13 cellular contexts compared by ENCODE assay signal in the genomic region with DNA sequence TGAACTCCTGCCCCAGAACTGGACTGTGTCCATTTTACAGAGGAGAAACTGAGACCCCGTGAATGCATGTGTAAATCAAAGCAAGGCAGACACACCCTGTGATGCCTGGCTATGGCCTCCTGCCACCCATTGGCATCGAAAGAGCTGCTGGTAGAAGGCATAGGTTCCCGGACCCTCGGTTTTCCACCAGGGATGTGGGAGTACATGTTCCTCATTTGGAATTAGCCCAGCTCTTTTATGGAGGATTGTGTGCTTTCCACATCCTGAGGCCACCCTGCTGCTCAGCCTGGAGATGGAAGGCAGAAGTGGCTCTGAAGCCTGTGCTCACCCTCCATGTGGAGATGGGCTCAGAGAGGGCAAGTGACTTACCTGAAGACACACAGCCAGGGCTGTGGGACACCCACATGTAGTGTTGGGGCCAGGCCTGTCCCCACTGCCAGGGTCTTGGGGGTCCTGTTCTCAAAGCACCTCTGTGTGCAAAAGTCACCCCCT. TPM values are rescaled to one million over a fixed set of nuclear protein-coding genes. Genes with fewer than 3 reads are reported as not detected.
A peak's percentile ranks its signal among the peaks of the same experiment; 100 is the strongest.
DNase-seq lines count a peak whose midpoint lies in the region; TF ChIP-seq lines count a peak whose summit lies in the region.
"Had no signal": no experiment of that assay in that cellular context is flagged by ENCODE, and none has a peak within 500 bp of the region (broad histone marks: within the 10 kb centered on the region; RNA-seq: fewer than 3 reads in every experiment).

No MANE protein-coding gene starts in this region.

- H3K36me3 ChIP-seq in breast epithelium (no peaks in the 10 kb centered on the region), SU-DHL-6 (ENCODE audit: low read length) (no peaks in the 10 kb centered on the region), uterus (no peaks in the 10 kb centered on the region)
- H3K36me3 ChIP-seq: BE2C, upper lobe of right lung had no signal

- CTCF ChIA-PET in MCF 10A (lab: Yijun Ruan, JAX), result no interaction called here

- peaks cover 17% of the 10 kb centered on the region for H3F3A ChIP-seq in SU-DHL-6 (ENCODE audit: insufficient read depth)

- DNase-seq in MCF 10A (ENCODE audit: unreplicated experiment) (no peak), breast epithelium (ENCODE audit: low spot score in 2 of 2) (no peak), immature natural killer cell (no peak), uterus (peak; percentile 62 to 67), HK-2 (ENCODE audit: unreplicated experiment) (no peak)
- DNase-seq in stimulated activated CD4-positive, alpha-beta T cell treated with anti-CD3 and anti-CD28 coated beads, Interleukin-15, amount 100 ng/mL, for 24 hours, result no peak
- DNase-seq in stimulated activated CD4-positive, alpha-beta T cell treated with anti-CD3 and anti-CD28 coated beads, Interleukin-4, amount 100 ng/mL, for 24 hours, result no peak
- DNase-seq: BE2C, NCI-H2029 treated with DMSO at 0.1 percent for 48 hours, right cardiac atrium, upper lobe of right lung had no signal

- no peak overlapping the region for H2AFZ ChIP-seq in SU-DHL-6 (ENCODE audit: low read depth, low read length, severe bottlenecking)

- H3K4me1 ChIP-seq in breast epithelium (peaks cover 4 to 5% of the 10 kb centered on the region in 2 donors), uterus (peaks cover 6 to 24% of the 10 kb centered on the region in 2 donors)
- H3K4me1 ChIP-seq: BE2C had no signal

- intact Hi-C loops in MCF 10A (cut with micrococcal nuclease) (no loop called here), breast epithelium (cut with DNase I; ENCODE audit: low total_unique reads) (loop anchor here (10.0 kb wide), 1 partner anchor 1657 kb away; no protein-coding TSS in a partner anchor), uterus (cut with DNase I; ENCODE audit: low total_unique reads) (no loop called here)

- H3K27me3 ChIP-seq in breast epithelium, result no peaks in the 10 kb centered on the region
- H3K27me3 ChIP-seq in SU-DHL-6 (ENCODE audit: low read length), result no peaks in the 10 kb centered on the region
- H3K27me3 ChIP-seq in uterus, result no peaks in the 10 kb centered on the region
- H3K27me3 ChIP-seq: BE2C, upper lobe of right lung had no signal

- H3K9ac ChIP-seq in SU-DHL-6 (ENCODE audit: low read length), result no peak overlapping the region

- no peak for TF ChIP-seq CTCF in MCF 10A (IDR thresholded peaks at IDR 0.05; ENCODE audit: unreplicated experiment)
- no peak for TF ChIP-seq CTCF in breast epithelium (IDR thresholded peaks at IDR 0.05)
- no peak for TF ChIP-seq CTCF in SU-DHL-6 (IDR thresholded peaks at IDR 0.05; ENCODE audit: insufficient read depth, low read length, poor library complexity, severe bottlenecking)
- TF ChIP-seq CTCF in uterus (IDR thresholded peaks at IDR 0.05), result no peak

- no peak overlapping the region for H3K4me3 Mint-ChIP-seq in MCF 10A (ENCODE audit: unreplicated experiment)
- peak overlapping the region in 3 of 5 donors; percentile 6 to 60 (median 30) for H3K4me3 Mint-ChIP-seq in immature natural killer cell

- H3K9me3 ChIP-seq in breast epithelium (no peaks in the 10 kb centered on the region), SU-DHL-6 (ENCODE audit: insufficient read depth, low read length) (no peaks in the 10 kb centered on the region), uterus (no peaks in the 10 kb centered on the region)
- H3K9me3 ChIP-seq: BE2C, mucosa of descending colon, upper lobe of right lung had no signal

- H3K4me3 ChIP-seq in breast epithelium (no peak overlapping the region), SU-DHL-6 (ENCODE audit: insufficient read depth, low read length, poor library complexity, severe bottlenecking) (no peak overlapping the region), uterus (no peak overlapping the region)
- H3K4me3 ChIP-seq: mucosa of descending colon, upper lobe of right lung had no signal

- no peak overlapping the region for H3K4me2 ChIP-seq in SU-DHL-6 (ENCODE audit: low read depth, low read length, poor library complexity, severe bottlenecking)

- peak overlapping the region in 1 of 2 donors; percentile 43 for H3K27ac ChIP-seq in breast epithelium
- H3K27ac ChIP-seq in SU-DHL-6 (ENCODE audit: low read depth, low read length), result peak overlapping the region; percentile 47
- peak overlapping the region; percentile 82 to 95 for H3K27ac ChIP-seq in uterus
- H3K27ac ChIP-seq: upper lobe of right lung had no signal

- H4K20me1 ChIP-seq in SU-DHL-6 (ENCODE audit: low read depth, low read length), result no peaks in the 10 kb centered on the region

- no peak for TF ChIP-seq POLR2A in breast epithelium (IDR thresholded peaks at IDR 0.05)
- TF ChIP-seq POLR2A in uterus (IDR thresholded peaks at IDR 0.05), result no peak

- peaks cover 9% of the 10 kb centered on the region for H3K4me1 Mint-ChIP-seq in MCF 10A (ENCODE audit: insufficient read depth, unreplicated experiment)
- H3K4me1 Mint-ChIP-seq in immature natural killer cell, result peaks cover 78 to 83% of the 10 kb centered on the region in 2 donors

- no peaks in the 10 kb centered on the region for H3K9me2 ChIP-seq in SU-DHL-6 (replicated peaks; ENCODE audit: insufficient read depth, low read length)

- H3K36me3 Mint-ChIP-seq in MCF 10A (ENCODE audit: insufficient read depth, unreplicated experiment), result no peaks in the 10 kb centered on the region
- no peaks in the 10 kb centered on the region for H3K36me3 Mint-ChIP-seq in immature natural killer cell

- no peaks in the 10 kb centered on the region for H3K9me3 Mint-ChIP-seq in MCF 10A (ENCODE audit: unreplicated experiment)
- no peaks in the 10 kb centered on the region for H3K9me3 Mint-ChIP-seq in immature natural killer cell

- H3K79me2 ChIP-seq in SU-DHL-6 (ENCODE audit: insufficient read depth, low read length), result no peaks in the 10 kb centered on the region

- no TSS peak for BruUV-seq in MCF 10A (replicated peaks; lab: Mats Ljungman, UMichigan)

- H3K27me3 Mint-ChIP-seq in MCF 10A (ENCODE audit: insufficient read depth, unreplicated experiment) (no peaks in the 10 kb centered on the region), immature natural killer cell (ENCODE audit: low read depth in 3 of 3) (peaks cover 32 to 33% (median 33%) of the 10 kb centered on the region in 3 donors)

- H3K27ac Mint-ChIP-seq in MCF 10A (ENCODE audit: low read depth, unreplicated experiment), result peak overlapping the region; percentile 47
- H3K27ac Mint-ChIP-seq in immature natural killer cell, result no peak overlapping the region

- POLR2A ChIA-PET in MCF 10A (lab: Yijun Ruan, JAX), result no interaction called here

RNA-seq across cellular contexts. Expression of a gene that starts 2.8 kb away (rescaled TPM):
- not detected in 2 replicates for total RNA-seq in MCF 10A (2022)
- total RNA-seq in breast epithelium, result 10 to 100 TPM in 2 of 3 donors, 1 to 10 TPM in 1; 1.3 to 52.4 (median 45.9) TPM
- 1 to 10 TPM in 2 of 3 donors, not detected in 1; 3.5 to 5.2 TPM for polyA plus RNA-seq in immature natural killer cell
- 10 to 100 TPM in 3 of 4 donors, 1 to 10 TPM in 1; 9.3 to 52.7 (median 14.7) TPM for total RNA-seq in uterus

RNA-seq across cellular contexts. Expression of a gene that starts 34.7 kb away (rescaled TPM):
- total RNA-seq in MCF 10A (2022), result 34.4 and 36.6 TPM in 2 replicates
- 10 to 100 TPM; 59.0 to 79.3 (median 62.1) TPM for total RNA-seq in breast epithelium
- 100 to 1,000 TPM in 1 of 3 donors, 10 to 100 TPM in 2; 55.1 to 105 (median 78.8) TPM for polyA plus RNA-seq in immature natural killer cell
- total RNA-seq in uterus, result 10 to 100 TPM; 23.7 to 71.4 (median 40.9) TPM

Comparison
In these comparisons a context has a peak if more than half of its experiments do, and no peak if none do; other contexts are left out.
1. DNase-seq: peak in uterus (2 of 2); none in MCF 10A (single experiment), breast epithelium (0 of 2), immature natural killer cell (0 of 3), stimulated activated CD4-positive, alpha-beta T cell treated with anti-CD3 and anti-CD28 coated beads, Interleukin-15, amount 100 ng/mL, for 24 hours (single experiment), HK-2 (single experiment) and stimulated activated CD4-positive, alpha-beta T cell treated with anti-CD3 and anti-CD28 coated beads, Interleukin-4, amount 100 ng/mL, for 24 hours (single experiment).